Comparison of ENCODE assay signal across 18 cellular contexts in genomic region chrX:44943007-44943406, GRCh38.
DNase-seq lines count a peak whose midpoint lies in the region; ATAC-seq, FAIRE-seq and TF ChIP-seq lines count a peak whose summit lies in the region.
"Had no signal": no experiment of that assay in that cellular context is flagged by ENCODE, and none has a peak within 500 bp of the region (broad histone marks: within the 10 kb centered on the region; RNA-seq: fewer than 3 reads in every experiment).

No MANE protein-coding gene starts in this region.

- H3K79me2 ChIP-seq in PC-3 (ENCODE audit: low read length) = peaks cover 99% of the 10 kb centered on the region

- no TSS peak for BruUV-seq in PC-3 (replicated peaks; lab: Mats Ljungman, UMichigan)

- DNase-seq in GM18507 (ENCODE audit: extremely low spot score, insufficient read length, low read depth) (no peak), PC-3 (peak; percentile 67), pancreas (no peak), NCI-H2081 treated with DMSO at 0.1 percent for 48 hours (lab: John Stamatoyannopoulos, UW) (no peak), NCI-H524 treated with DMSO at 0.1 percent for 48 hours (lab: John Stamatoyannopoulos, UW) (no peak)
- DNase-seq: 8988T; AML-193; Caco-2; Calu3; CD4-positive, alpha-beta T cell; CD8-positive, alpha-beta T cell; DMS79 treated with DMSO at 0.1 percent for 48 hours; GF-D8 had no signal

- CTCF ChIA-PET in PC-3 (lab: Charles Lee) = no interaction called here

- 0 out of 2 replicates have a peak overlapping the region, but pooled peaks have one; percentile 15 for H3K4me2 ChIP-seq in PC-3 (ENCODE audit: low read length)
- H3K4me2 ChIP-seq: BLaER1 treated with 17β-estradiol and CSF1 and Interleukin-3, amounts not matched to agents 10 nM and 100 nM had no signal

- 0 out of 2 replicates have a peak, but pooled peaks cover 5% of the 10 kb centered on the region for H3K36me3 ChIP-seq in PC-3 (ENCODE audit: low read depth, low read length)
- H3K36me3 ChIP-seq in pancreas = no peaks in the 10 kb centered on the region

- H3K9me3 ChIP-seq in PC-3 (ENCODE audit: low read length) (no peaks in the 10 kb centered on the region), pancreas (no peaks in the 10 kb centered on the region)
- H3K9me3 ChIP-seq: Caco-2 had no signal

- no peak overlapping the region for H2AFZ ChIP-seq in PC-3 (ENCODE audit: low read length)

- H3K4me3 ChIP-seq in PC-3 (ENCODE audit: low read length) = no peak overlapping the region
- H3K4me3 ChIP-seq in pancreas = no peak overlapping the region

- peaks cover 24% of the 10 kb centered on the region for H4K20me1 ChIP-seq in PC-3 (ENCODE audit: low read length)

- H3K27me3 ChIP-seq in PC-3 (ENCODE audit: low read length) (no peaks in the 10 kb centered on the region), pancreas (no peaks in the 10 kb centered on the region)
- H3K27me3 ChIP-seq: BLaER1 treated with 17β-estradiol and CSF1 and Interleukin-3, amounts not matched to agents 10 nM and 100 nM had no signal

- WGBS in pancreas, 2 donors = 54 to 73% methylated on average over 3 of the region's 3 CpGs

- TF ChIP-seq CTCF in PC-3 (conservative IDR thresholded peaks at IDR 0.05; ENCODE audit: low read depth, low read length) (no peak), pancreas (IDR thresholded peaks at IDR 0.05) (no peak)

- FAIRE-seq in GM18507 (lab: Jason Lieb, UNC) = peak; percentile 21
- FAIRE-seq in pancreas (lab: Jason Lieb, UNC) = peak; percentile 83
- FAIRE-seq: A204.1, D721Med, GM12891 had no signal

- ATAC-seq in PC-3 (peak; percentile 75), pancreas (no peak), HG02642 (IDR thresholded peaks at IDR 0.05; ENCODE audit: poor library complexity, unreplicated experiment) (no peak)
- ATAC-seq: CD8-positive, alpha-beta T cell had no signal

- POLR2A ChIA-PET in PC-3 (lab: Charles Lee; ENCODE audit: unreplicated experiment) = no interaction called here

- H3K9ac ChIP-seq in PC-3 (ENCODE audit: low read length) = no peak overlapping the region
- H3K9ac ChIP-seq: BLaER1 treated with 17β-estradiol and CSF1 and Interleukin-3, amounts not matched to agents 10 nM and 100 nM had no signal

- intact Hi-C loops in PC-3 (cut with micrococcal nuclease) = loop anchor here (5.0 to 10.0 kb wide), 3 partner anchors 71 to 398 kb away; partner anchors contain the start of genes FUNDC1 and KDM6A
- intact Hi-C loops in pancreas (cut with DNase I) = no loop called here

- H3F3A ChIP-seq in PC-3 (ENCODE audit: low read length, unreplicated experiment) = no peaks in the 10 kb centered on the region

- H3K4me1 ChIP-seq in PC-3 (ENCODE audit: insufficient read depth, low read length) (peaks cover 33% of the 10 kb centered on the region), pancreas (no peaks in the 10 kb centered on the region)
- H3K4me1 ChIP-seq: Caco-2 had no signal

- H3K27ac ChIP-seq in PC-3 (ENCODE audit: low read length) (peak overlapping the region; percentile 18; the same call in 1 of the 2 replicates), pancreas (no peak overlapping the region)
- H3K27ac ChIP-seq: BLaER1 treated with 17β-estradiol and CSF1 and Interleukin-3, amounts not matched to agents 10 nM and 100 nM had no signal

- H3K9me2 ChIP-seq in PC-3 (replicated peaks; ENCODE audit: low read length) = no peaks in the 10 kb centered on the region
